8 cellular contexts compared by ENCODE assay signal in the genomic region with DNA sequence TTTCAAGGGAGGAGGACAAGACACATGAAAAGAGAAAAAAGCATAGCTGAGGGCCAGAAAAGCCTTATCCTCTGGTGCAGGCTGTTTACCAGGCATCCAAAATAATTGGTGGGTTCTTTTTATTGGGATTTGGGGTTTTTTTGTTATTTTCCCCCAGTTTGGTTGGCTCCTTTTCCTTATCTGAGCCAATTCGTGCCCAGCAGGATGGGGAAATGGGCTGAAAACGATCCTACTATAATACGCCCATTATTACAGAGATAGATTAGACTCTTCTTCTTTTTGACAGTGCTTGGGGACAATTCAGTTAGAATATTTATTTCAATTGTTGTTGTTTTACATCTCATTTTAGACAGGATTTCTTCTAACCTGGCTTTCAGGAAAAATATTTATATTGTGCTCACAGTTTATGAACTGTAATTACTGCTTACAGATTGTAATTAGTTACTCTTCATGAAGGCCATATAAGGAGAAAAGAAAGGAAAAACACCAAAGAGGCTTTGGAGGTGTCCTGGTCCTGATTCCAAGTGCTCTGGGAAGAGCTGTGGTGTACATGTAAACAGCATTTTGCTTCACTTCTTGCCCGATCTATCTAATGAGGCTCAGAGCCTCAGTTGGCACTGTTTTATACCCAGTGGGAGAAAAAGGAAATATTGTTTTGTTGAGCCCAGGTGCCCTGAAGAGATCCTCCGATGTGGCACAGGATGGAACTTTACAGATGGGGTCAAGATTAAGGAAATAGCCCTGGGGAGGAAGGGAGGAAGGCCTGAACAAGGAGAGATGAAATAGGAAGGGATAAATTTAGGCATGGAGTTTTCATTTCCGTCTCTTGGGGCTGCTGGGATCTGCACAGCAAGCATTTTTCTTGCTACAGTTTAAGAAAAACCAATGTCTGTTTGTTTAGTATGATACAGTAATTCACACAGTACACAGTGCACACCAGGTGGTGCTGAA. TPM values are rescaled to one million over a fixed set of nuclear protein-coding genes. Genes with fewer than 3 reads are reported as not detected.
A peak's percentile ranks its signal among the peaks of the same experiment; 100 is the strongest.
DNase-seq lines count a peak whose midpoint lies in the region; ATAC-seq and TF ChIP-seq lines count a peak whose summit lies in the region.

No MANE protein-coding gene starts in this region.

- peaks cover 31% of the 10 kb centered on the region for H3K4me1 Mint-ChIP-seq in T-helper 17 cell
- H3K4me1 Mint-ChIP-seq in neural progenitor cell: peaks cover 31% of the 10 kb centered on the region

- H3K4me3 ChIP-seq in fibroblast of mammary gland (ENCODE audit: control insufficient read depth, low read depth, low read length) (peak overlapping the region; percentile 60), neural progenitor cell (peak overlapping the region; percentile 62)

- peaks cover 1% of the 10 kb centered on the region for H4K20me1 ChIP-seq in neural progenitor cell (ENCODE audit: low read depth)

- peak overlapping the region; percentile 94 for H3K4me3 Mint-ChIP-seq in T-helper 17 cell
- H3K4me3 Mint-ChIP-seq in neural progenitor cell: peak overlapping the region; percentile 91

- peak overlapping the region; percentile 94 for H3K4me2 ChIP-seq in neural progenitor cell

- no peaks in the 10 kb centered on the region for H3K36me3 ChIP-seq in neural progenitor cell

- peak; percentile 3 for ATAC-seq in HG03442 (IDR thresholded peaks at IDR 0.05; ENCODE audit: unreplicated experiment)
- ATAC-seq in T-helper 17 cell: peak; percentile 6
- ATAC-seq in HG03025 (IDR thresholded peaks at IDR 0.05; ENCODE audit: low FRiP score, unreplicated experiment): no peak
- no peak for ATAC-seq in GM18909 (IDR thresholded peaks at IDR 0.05; ENCODE audit: poor library complexity, unreplicated experiment)
- ATAC-seq in GM21528 (IDR thresholded peaks at IDR 0.05; ENCODE audit: low FRiP score, unreplicated experiment): no peak

- peaks cover 47% of the 10 kb centered on the region for H3K79me2 ChIP-seq in neural progenitor cell (ENCODE audit: low read depth)

- no peaks in the 10 kb centered on the region for H3K27me3 ChIP-seq in neural progenitor cell

- peak overlapping the region; percentile 97 for H2AFZ ChIP-seq in neural progenitor cell (replicated peaks)

- H3K9me3 ChIP-seq in T-helper 17 cell (ENCODE audit: control insufficient read depth, low read length, poor library complexity, severe bottlenecking) (no peaks in the 10 kb centered on the region), neural progenitor cell (ENCODE audit: low read depth) (no peaks in the 10 kb centered on the region)

- H3K27ac Mint-ChIP-seq in T-helper 17 cell: peak overlapping the region; percentile 98
- H3K27ac Mint-ChIP-seq in neural progenitor cell: peak overlapping the region; percentile 95

- DNase-seq in COR-L47 (lab: John Stamatoyannopoulos, UW): peak; percentile 20
- no peak for DNase-seq in T-helper 17 cell
- DNase-seq in fibroblast of mammary gland (ENCODE audit: low read depth): no peak
- DNase-seq in neural progenitor cell (ENCODE audit: low spot score): no peak

- H3K9ac ChIP-seq in neural progenitor cell: peak overlapping the region; percentile 74

- peaks cover 2% of the 10 kb centered on the region for H3K36me3 Mint-ChIP-seq in T-helper 17 cell (ENCODE audit: low read depth)
- peaks cover 9% of the 10 kb centered on the region for H3K36me3 Mint-ChIP-seq in neural progenitor cell

- no peaks in the 10 kb centered on the region for H3K9me3 Mint-ChIP-seq in neural progenitor cell

- peaks cover 22% of the 10 kb centered on the region for H3F3A ChIP-seq in neural progenitor cell (ENCODE audit: low read depth)

- peaks cover 16% of the 10 kb centered on the region for H3K4me1 ChIP-seq in neural progenitor cell

- H3K27me3 Mint-ChIP-seq in T-helper 17 cell (no peaks in the 10 kb centered on the region), neural progenitor cell (ENCODE audit: insufficient read depth, low read depth) (peaks cover 2% of the 10 kb centered on the region)

- H3K27ac ChIP-seq in neural progenitor cell: peak overlapping the region; percentile 86

- TF ChIP-seq CTCF in fibroblast of mammary gland (conservative IDR thresholded peaks at IDR 0.05; ENCODE audit: control insufficient read depth, insufficient read depth, low read depth, low read length) (no peak), neural progenitor cell (IDR thresholded peaks at IDR 0.05) (no peak)

RNA-seq across cellular contexts. Expression of gene ANKRD40, which starts 0.6 kb away (rescaled TPM):
- total RNA-seq in T-helper 17 cell: 10 to 100 TPM; 24.3 to 25.6 TPM
- 50.6 and 53.4 TPM in 2 replicates for total RNA-seq in neural progenitor cell (ENCODE audit: low replicate concordance)

RNA-seq across cellular contexts. Expression of gene LUC7L3, which starts 11.1 kb away (rescaled TPM):
- total RNA-seq in T-helper 17 cell (100 to 1,000 TPM; 129 to 155 TPM), neural progenitor cell (ENCODE audit: low replicate concordance) (245 and 374 TPM in 2 replicates)

RNA-seq across cellular contexts. Expression of gene ANKRD40CL, which starts 59.0 kb away (rescaled TPM):
- total RNA-seq in T-helper 17 cell: not detected
- total RNA-seq in neural progenitor cell (ENCODE audit: low replicate concordance): not detected in 2 replicates

Comparison
In these comparisons a context has a peak if more than half of its experiments do, and no peak if none do; other contexts are left out.
1. ATAC-seq: peak in HG03442 (single experiment) and T-helper 17 cell (single experiment); none in HG03025 (single experiment), GM18909 (single experiment) and GM21528 (single experiment).